27 cellular contexts compared by ENCODE assay signal in the genomic region with DNA sequence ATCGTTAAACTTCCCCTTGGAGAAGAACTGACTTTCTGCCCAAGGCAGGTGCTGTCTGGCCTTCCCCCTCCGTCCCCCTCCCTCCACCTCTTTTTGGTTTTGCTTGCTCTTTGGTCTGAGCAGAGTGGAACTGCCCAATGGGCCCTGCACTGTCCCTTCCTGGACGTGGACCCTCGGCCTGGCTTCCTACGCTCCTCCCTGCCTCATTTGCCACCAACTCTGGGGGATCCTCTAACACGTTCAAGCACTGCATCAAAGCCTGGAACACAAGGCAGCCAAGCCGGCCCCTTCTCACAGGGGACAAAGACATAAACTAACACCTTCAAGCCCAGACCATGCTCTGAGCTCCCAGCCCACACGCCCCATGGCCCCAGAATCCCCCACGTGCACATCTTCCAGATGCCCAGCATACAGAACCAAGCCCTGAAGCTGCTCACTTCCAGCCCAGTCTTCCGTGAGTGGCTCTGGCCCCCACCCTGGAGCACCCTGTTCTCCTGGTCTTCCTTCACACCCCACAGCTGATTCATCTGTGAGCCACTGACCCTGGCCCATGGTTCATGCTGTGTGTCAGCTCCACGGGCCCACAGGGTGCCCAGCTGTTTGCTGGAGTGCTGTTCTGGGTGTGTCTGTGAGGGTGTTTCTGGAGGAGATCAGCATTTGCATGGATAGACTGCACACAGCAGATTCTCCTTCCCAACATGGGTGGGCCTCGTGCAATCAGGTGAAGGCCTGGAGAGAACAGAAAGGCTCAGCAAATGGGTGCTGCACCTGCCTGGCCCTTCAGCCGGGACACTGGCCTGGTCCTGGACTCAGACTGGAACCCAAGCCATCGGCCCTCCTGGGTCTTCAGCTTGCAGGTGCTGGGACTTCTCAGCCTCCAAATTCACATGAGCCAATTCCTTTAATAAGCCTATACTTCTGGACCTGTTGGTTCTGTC.
"Had no signal": no experiment of that assay in that cellular context is flagged by ENCODE, and none has a peak within 500 bp of the region (broad histone marks: within the 10 kb centered on the region; RNA-seq: fewer than 3 reads in every experiment).

No MANE protein-coding gene starts in this region.

- ATAC-seq: esophagus mucosa, left lobe of liver, mucosa of descending colon, pancreas, psoas muscle had no signal

- DNase-seq: activated CD4-positive, alpha-beta memory T cell treated with anti-CD3 and anti-CD28 coated beads for 36 hours; activated CD4-positive, alpha-beta T cell treated with anti-CD3 and anti-CD28 coated beads, Interleukin-2, amount 10 ng/mL, durations not matched to agents 24 days and 14 days; activated CD4-positive, CD25-positive, alpha-beta regulatory T cell treated with anti-CD3 and anti-CD28 coated beads, Interleukin-2, amount 50 U/mL, for 72 hours; activated naive CD4-positive, alpha-beta T cell treated with Interleukin-2 at 50 U/mL for 16 hours; activated naive CD8-positive, alpha-beta T cell treated with anti-CD3 and anti-CD28 coated beads for 36 hours; activated T-cell treated with anti-CD3 and anti-CD28 coated beads, Interleukin-2, amount 50 U/mL, for 48 hours; cortex of kidney; foreskin fibroblast; hypothalamus; kidney glomerular epithelial cell; mesendoderm; pancreas; psoas muscle; stimulated activated CD4-positive, alpha-beta T cell treated with anti-CD3 and anti-CD28 coated beads, Interleukin-2, amount 100 ng/mL, for 48 hours; stimulated activated naive CD4-positive, alpha-beta T cell treated with Interleukin-2 at 50 U/mL for 16 hours; testis; upper lobe of left lung had no signal

- H3K27me3 Mint-ChIP-seq: activated CD4-positive, alpha-beta memory T cell treated with anti-CD3 and anti-CD28 coated beads for 36 hours; activated CD4-positive, alpha-beta T cell treated with anti-CD3 and anti-CD28 coated beads, Interleukin-2, amount 10 ng/mL, durations not matched to agents 24 days and 14 days; activated naive CD8-positive, alpha-beta T cell treated with anti-CD3 and anti-CD28 coated beads for 36 hours had no signal

- H3K27ac ChIP-seq: ascending aorta, cardiac muscle cell, pancreas, psoas muscle, SK-N-MC, testis, upper lobe of left lung had no signal

- H3K27ac Mint-ChIP-seq: activated CD4-positive, alpha-beta memory T cell treated with anti-CD3 and anti-CD28 coated beads for 36 hours; activated CD4-positive, alpha-beta T cell treated with anti-CD3 and anti-CD28 coated beads, Interleukin-2, amount 10 ng/mL, durations not matched to agents 24 days and 14 days; activated naive CD8-positive, alpha-beta T cell treated with anti-CD3 and anti-CD28 coated beads for 36 hours; activated T-helper 2 cell treated with anti-CD3 and anti-CD28 coated beads, Interferon-gamma antibody, Interleukin-2, Interleukin-4, amounts not matched to agents 10 μg/mL and 5 μg/mL and 100 μg/mL, durations not matched to agents 14 hours and 24 hours and 36 hours; brain; nephron had no signal

- H3K9me3 Mint-ChIP-seq: activated CD4-positive, alpha-beta memory T cell treated with anti-CD3 and anti-CD28 coated beads for 36 hours; activated CD4-positive, alpha-beta T cell treated with anti-CD3 and anti-CD28 coated beads, Interleukin-2, amount 10 ng/mL, durations not matched to agents 24 days and 14 days; activated naive CD8-positive, alpha-beta T cell treated with anti-CD3 and anti-CD28 coated beads for 36 hours; activated T-helper 2 cell treated with anti-CD3 and anti-CD28 coated beads, Interferon-gamma antibody, Interleukin-2, Interleukin-4, amounts not matched to agents 10 μg/mL and 5 μg/mL and 100 μg/mL, durations not matched to agents 14 hours and 24 hours and 36 hours; nephron had no signal

- H3K36me3 ChIP-seq: ascending aorta, cardiac muscle cell, pancreas, upper lobe of left lung had no signal

- H3K9me3 ChIP-seq: ascending aorta, mucosa of descending colon, pancreas, psoas muscle, testis, upper lobe of left lung had no signal

- H3K4me1 ChIP-seq: ascending aorta, pancreas, psoas muscle, testis, upper lobe of left lung had no signal

- H3K27me3 ChIP-seq: ascending aorta, cardiac muscle cell, pancreas, testis, upper lobe of left lung had no signal

- H3K4me1 Mint-ChIP-seq: activated CD4-positive, alpha-beta T cell treated with anti-CD3 and anti-CD28 coated beads, Interleukin-2, amount 10 ng/mL, durations not matched to agents 24 days and 14 days; activated naive CD8-positive, alpha-beta T cell treated with anti-CD3 and anti-CD28 coated beads for 36 hours had no signal

- H3K36me3 Mint-ChIP-seq: activated CD4-positive, alpha-beta memory T cell treated with anti-CD3 and anti-CD28 coated beads for 36 hours; activated naive CD8-positive, alpha-beta T cell treated with anti-CD3 and anti-CD28 coated beads for 36 hours; brain had no signal

- H3K4me3 ChIP-seq: ascending aorta, cardiac muscle cell, lung, mucosa of descending colon, pancreas, psoas muscle, SK-N-MC, testis, upper lobe of left lung had no signal

- H3K4me3 Mint-ChIP-seq: activated CD4-positive, alpha-beta memory T cell treated with anti-CD3 and anti-CD28 coated beads for 36 hours; activated CD4-positive, alpha-beta T cell treated with anti-CD3 and anti-CD28 coated beads, Interleukin-2, amount 10 ng/mL, durations not matched to agents 24 days and 14 days; activated naive CD8-positive, alpha-beta T cell treated with anti-CD3 and anti-CD28 coated beads for 36 hours; brain; nephron had no signal
